Comparison of ENCODE assay signal across 11 cellular contexts in genomic region chr10:102785818-102786217, GRCh38. TPM values are rescaled to one million over a fixed set of nuclear protein-coding genes. Genes with fewer than 3 reads are reported as not detected.
DNase-seq lines count a peak whose midpoint lies in the region; ATAC-seq and TF ChIP-seq lines count a peak whose summit lies in the region.
"Had no signal": no experiment of that assay in that cellular context is flagged by ENCODE, and none has a peak within 500 bp of the region (broad histone marks: within the 10 kb centered on the region; RNA-seq: fewer than 3 reads in every experiment).

No MANE protein-coding gene starts in this region.

- no peak for TF ChIP-seq POLR2A in right lobe of liver (IDR thresholded peaks at IDR 0.05)
- no peak for TF ChIP-seq POLR2A in spleen (IDR thresholded peaks at IDR 0.05)

- H3K27ac ChIP-seq in ascending aorta (peak overlapping the region; percentile 94 to 95), right lobe of liver (peak overlapping the region; percentile 51 to 98 (median 59)), spleen (peak overlapping the region in 7 of 8 donors; percentile 28 to 77 (median 61))

- intact Hi-C loops in ascending aorta (cut with DNase I): loop anchor here (10.0 kb wide), 1 partner anchor 141 kb away; the partner anchor contains the start of gene TRIM8
- intact Hi-C loops in right lobe of liver (cut with DNase I): no loop called here
- intact Hi-C loops in spleen (cut with DNase I; ENCODE audit: low total_unique reads): no loop called here

- TF ChIP-seq CTCF in ascending aorta (IDR thresholded peaks at IDR 0.05) (no peak), right lobe of liver (IDR thresholded peaks at IDR 0.05) (no peak), spleen (IDR thresholded peaks at IDR 0.05 in 8 of 11, conservative IDR thresholded peaks at IDR 0.05 in 3 of 11) (no peak)

- H3K4me1 ChIP-seq in ascending aorta: peaks cover 32 to 66% of the 10 kb centered on the region in 2 donors
- H3K4me1 ChIP-seq in right lobe of liver: peaks cover under 1 to 54% (median 25%) of the 10 kb centered on the region in 4 donors
- H3K4me1 ChIP-seq in spleen: peaks cover 16 to 79% (median 62%) of the 10 kb centered on the region in 6 donors

- H3K27me3 ChIP-seq in ascending aorta: no peaks in the 10 kb centered on the region
- no peaks in the 10 kb centered on the region for H3K27me3 ChIP-seq in right lobe of liver
- H3K27me3 ChIP-seq in spleen (replicated peaks in 1 of 7): no peaks in the 10 kb centered on the region
- H3K27me3 ChIP-seq in MG63: no peaks in the 10 kb centered on the region

- DNase-seq in GF-D8 (lab: John Stamatoyannopoulos, UW) (peak; percentile 83), ascending aorta (ENCODE audit: low spot score in 2 of 2) (peak in 1 of 2 donors; percentile 68), right lobe of liver (no peak), spleen (no peak), DMS 273 (lab: John Stamatoyannopoulos, UW; ENCODE audit: unreplicated experiment) (no peak), superior temporal gyrus (ENCODE audit: extremely low spot score) (no peak), MG63 (no peak)
- DNase-seq: activated CD4-positive, alpha-beta T cell treated with anti-CD3 and anti-CD28 coated beads for 48 hours; NCI-H446; SK-N-SH had no signal

- 47% methylated on average over 2 of the region's 2 CpGs for WGBS in right lobe of liver (ENCODE audit: insufficient coverage, low coverage, low lambda C conversion rate, missing lambda C conversion rate)
- WGBS in spleen, 5 donors: 21 to 39% (median 28%) methylated on average over 2 of the region's 2 CpGs

- ATAC-seq in right lobe of liver (peak; percentile 7 to 29 (median 12)), HG03460 (IDR thresholded peaks at IDR 0.05; ENCODE audit: unreplicated experiment) (no peak)

- H3K4me3 ChIP-seq in ascending aorta (no peak overlapping the region), right lobe of liver (no peak overlapping the region), spleen (peak overlapping the region in 1 of 8 donors; percentile 28), MG63 (no peak overlapping the region)

- H3K36me3 ChIP-seq in ascending aorta (no peaks in the 10 kb centered on the region), right lobe of liver (no peaks in the 10 kb centered on the region), spleen (peaks cover 0 to 14% (median 0%) of the 10 kb centered on the region in 6 donors), MG63 (no peaks in the 10 kb centered on the region)

- H3K9me3 ChIP-seq in ascending aorta (no peaks in the 10 kb centered on the region), right lobe of liver (no peaks in the 10 kb centered on the region), spleen (peaks cover 0 to 6% (median 0%) of the 10 kb centered on the region in 8 donors), MG63 (no peaks in the 10 kb centered on the region)
- H3K9me3 ChIP-seq: SK-N-SH had no signal

RNA-seq across cellular contexts. Expression of gene WBP1L, which starts 42.1 kb away (rescaled TPM):
- total RNA-seq in ascending aorta (107 TPM), right lobe of liver (10 to 100 TPM; 24.1 to 58.4 (median 32.8) TPM), spleen (100 to 1,000 TPM in 2 of 7 donors, 10 to 100 TPM in 5; 38.6 to 149 (median 55.4) TPM)
- 10 to 100 TPM; 15.9 to 24.1 (median 16.1) TPM for polyA plus RNA-seq in spleen
- total RNA-seq in MG63 (2014; rRNA removed; shearing (Covaris generic); ENCODE audit: low replicate concordance): 8.3 and 10.9 TPM in 2 replicates

RNA-seq across cellular contexts. Expression of gene CYP17A1, which starts 51.4 kb away (rescaled TPM):
- total RNA-seq in ascending aorta (116 TPM), right lobe of liver (1 to 10 TPM in 4 of 6 experiments, under 1 TPM in 2; 0.61 to 4.2 (median 1.5) TPM), spleen (1 to 10 TPM in 1 of 7 donors, not detected in 6; 1.0 TPM)
- polyA plus RNA-seq in spleen: under 1 TPM in 2 of 3 donors, not detected in 1; 0.20 to 0.30 TPM
- total RNA-seq in MG63 (2014; rRNA removed; shearing (Covaris generic); ENCODE audit: low replicate concordance): not detected in 2 replicates
- polyA plus RNA-seq: SK-N-SH had no signal

Comparison
In these comparisons a context has a peak if more than half of its experiments do, and no peak if none do; other contexts are left out.
1. RNA of gene CYP17A1, which starts 51.4 kb away (total RNA-seq): 116 TPM in ascending aorta (single experiment); 0.61 to 4.2 TPM in right lobe of liver, 1.0 TPM in spleen and not detected in MG63; every median in the first group is over 10 times any median in the second.
2. Peak in every context shown above with its lines, with median percentiles within 50 percentile points of each other: H3K27ac ChIP-seq.